In genomic region chrX:17735396-17735795, GRCh38 we compare ENCODE assay signal across 22 cellular contexts. TPM values are rescaled to one million over a fixed set of nuclear protein-coding genes. Genes with fewer than 3 reads are reported as not detected.
DNase-seq lines count a peak whose midpoint lies in the region; ATAC-seq, FAIRE-seq and TF ChIP-seq lines count a peak whose summit lies in the region.
"Had no signal": no experiment of that assay in that cellular context is flagged by ENCODE, and none has a peak within 500 bp of the region (broad histone marks: within the 10 kb centered on the region; RNA-seq: fewer than 3 reads in every experiment).

No MANE protein-coding gene starts in this region.

- peaks cover 0 to 2% (median 0%) of the 10 kb centered on the region in 8 donors for H3K9me3 Mint-ChIP-seq in CD4-positive, alpha-beta memory T cell
- H3K9me3 Mint-ChIP-seq: activated B cell treated with CpG ODN at 0.5 μM for 24 hours had no signal

- H3K36me3 ChIP-seq in left ventricle myocardium inferior (no peaks in the 10 kb centered on the region), right lobe of liver (no peaks in the 10 kb centered on the region), left lung (no peaks in the 10 kb centered on the region)
- no peaks in the 10 kb centered on the region for H3K36me3 ChIP-seq in CD4-positive, alpha-beta memory T cell (ENCODE audit: insufficient read depth, low read length)
- H3K36me3 ChIP-seq: BE2C, cardiac muscle cell, Peyer's patch, SJSA1, upper lobe of left lung had no signal

- ATAC-seq in left ventricle myocardium superior (no peak), right lobe of liver (peak in 1 of 4 donors; percentile 28), left lung (no peak)

- DNase-seq in left ventricle myocardium inferior (no peak), left ventricle myocardium superior (no peak), right lobe of liver (peak in 1 of 3 donors; percentile 46), renal cortical epithelial cell (ENCODE audit: low read depth) (peak; percentile 13), left lung (no peak), activated gamma-delta T cell treated with Interleukin-2 at 50 U/mL for 16 hours (no peak), HTR-8/SVneo (ENCODE audit: insufficient read length, low spot score) (no peak)
- DNase-seq in CD4-positive, alpha-beta memory T cell, result no peak
- DNase-seq: activated B cell treated with CpG ODN at 0.5 μM for 24 hours; activated CD4-positive, alpha-beta T cell treated with anti-CD3 and anti-CD28 coated beads, Interleukin-2, amount 50 U/mL, for 48 hours; activated T-cell treated with anti-CD3 and anti-CD28 coated beads for 4 hours; BE2C; effector CD4-positive, alpha-beta T cell; NCI-H1048; NCI-H2081 treated with DMSO at 0.1 percent for 48 hours; NCI-H446; Peyer's patch; stimulated activated CD4-positive, alpha-beta T cell treated with anti-CD3 and anti-CD28 coated beads, Interleukin-2, amount 100 ng/mL, for 24 hours; stimulated activated naive CD4-positive, alpha-beta T cell; upper lobe of left lung had no signal

- peaks cover 11% of the 10 kb centered on the region for H3K4me1 ChIP-seq in left ventricle myocardium inferior
- peaks cover 0 to 6% (median 0%) of the 10 kb centered on the region in 4 donors for H3K4me1 ChIP-seq in right lobe of liver
- H3K4me1 ChIP-seq in left lung, result no peaks in the 10 kb centered on the region
- H3K4me1 ChIP-seq in CD4-positive, alpha-beta memory T cell (ENCODE audit: insufficient read depth, low read length), result peaks cover 12% of the 10 kb centered on the region
- H3K4me1 ChIP-seq: BE2C, Peyer's patch had no signal

- H3K27ac ChIP-seq in left ventricle myocardium inferior (replicated peaks) (peak overlapping the region; percentile 81), right lobe of liver (peak overlapping the region; percentile 51 to 83 (median 73)), left lung (no peak overlapping the region)
- no peak overlapping the region for H3K27ac ChIP-seq in CD4-positive, alpha-beta memory T cell (ENCODE audit: low read depth, low read length)
- H3K27ac ChIP-seq: cardiac muscle cell, SJSA1 had no signal

- CTCF ChIA-PET in CD4-positive, alpha-beta memory T cell (lab: Charles Lee; ENCODE audit: partially characterized antibody), result no interaction called here

- intact Hi-C loops in left ventricle myocardium inferior (cut with micrococcal nuclease), result no loop called here
- intact Hi-C loops in left ventricle myocardium superior (cut with micrococcal nuclease), result no loop called here
- intact Hi-C loops in right lobe of liver (cut with DNase I), result no loop called here
- intact Hi-C loops in left lung (cut with DNase I), result no loop called here
- intact Hi-C loops in CD4-positive, alpha-beta memory T cell (cut with micrococcal nuclease), result loop anchor here (5.0 to 10.0 kb wide), 3 partner anchors 937 to 1881 kb away; partner anchors contain the start of genes AP1S2, PHKA2 and RS1

- no peak overlapping the region for H3K27ac Mint-ChIP-seq in CD4-positive, alpha-beta memory T cell
- H3K27ac Mint-ChIP-seq: activated B cell treated with CpG ODN at 0.5 μM for 24 hours had no signal

- no peak for FAIRE-seq in HTR-8/SVneo (lab: Jason Lieb, UNC)

- no peak for TF ChIP-seq POLR2A in right lobe of liver (IDR thresholded peaks at IDR 0.05)

- H3K9me3 ChIP-seq in left ventricle myocardium inferior (replicated peaks) (no peaks in the 10 kb centered on the region), right lobe of liver (no peaks in the 10 kb centered on the region), left lung (no peaks in the 10 kb centered on the region)
- no peaks in the 10 kb centered on the region for H3K9me3 ChIP-seq in CD4-positive, alpha-beta memory T cell (ENCODE audit: control insufficient read depth in 1 of 2, low read length in 2 of 2)
- H3K9me3 ChIP-seq: BE2C, Peyer's patch, SJSA1, upper lobe of left lung had no signal

- peaks cover 0 to 3% of the 10 kb centered on the region in 2 donors for H3K36me3 Mint-ChIP-seq in CD4-positive, alpha-beta memory T cell

- no peak overlapping the region for H3K4me3 ChIP-seq in left ventricle myocardium inferior
- H3K4me3 ChIP-seq in right lobe of liver, result peak overlapping the region in 2 of 3 donors; percentile 31 to 34
- H3K4me3 ChIP-seq in left lung, result no peak overlapping the region
- no peak overlapping the region for H3K4me3 ChIP-seq in CD4-positive, alpha-beta memory T cell (ENCODE audit: low read length in 2 of 2)
- H3K4me3 ChIP-seq: cardiac muscle cell, SJSA1, upper lobe of left lung had no signal

- POLR2A ChIA-PET in CD4-positive, alpha-beta memory T cell (lab: Charles Lee; ENCODE audit: partially characterized antibody), result no interaction called here

- H3K27me3 ChIP-seq in left ventricle myocardium inferior (ENCODE audit: low read depth) (no peaks in the 10 kb centered on the region), right lobe of liver (no peaks in the 10 kb centered on the region), left lung (peaks cover 4 to 17% of the 10 kb centered on the region in 2 donors)
- H3K27me3 ChIP-seq in CD4-positive, alpha-beta memory T cell (ENCODE audit: insufficient read depth, low read length), result no peaks in the 10 kb centered on the region
- H3K27me3 ChIP-seq: BE2C, cardiac muscle cell, Peyer's patch, SJSA1, upper lobe of left lung had no signal

- 27% methylated on average over 5 of the region's 5 CpGs for WGBS in right lobe of liver (ENCODE audit: insufficient coverage, low coverage, low lambda C conversion rate, missing lambda C conversion rate)

- TF ChIP-seq CTCF in left ventricle myocardium inferior (IDR thresholded peaks at IDR 0.05; ENCODE audit: borderline replicate concordance), result no peak
- no peak for TF ChIP-seq CTCF in right lobe of liver (IDR thresholded peaks at IDR 0.05)
- TF ChIP-seq CTCF in left lung (IDR thresholded peaks at IDR 0.05), result no peak

- peaks cover 0 to 3% of the 10 kb centered on the region in 2 donors for H3K27me3 Mint-ChIP-seq in CD4-positive, alpha-beta memory T cell
- H3K27me3 Mint-ChIP-seq: activated B cell treated with CpG ODN at 0.5 μM for 24 hours had no signal

- H3K4me3 Mint-ChIP-seq in CD4-positive, alpha-beta memory T cell, result no peak overlapping the region
- H3K4me3 Mint-ChIP-seq: activated B cell treated with CpG ODN at 0.5 μM for 24 hours had no signal

- H3K4me1 Mint-ChIP-seq in CD4-positive, alpha-beta memory T cell, result peaks cover 11 to 29% (median 16%) of the 10 kb centered on the region in 4 donors

RNA-seq across cellular contexts. Expression of gene SCML1, which starts 1.9 kb away (rescaled TPM):
- 6.8 TPM for total RNA-seq in left ventricle myocardium inferior
- total RNA-seq in left ventricle myocardium superior, result 5.8 TPM
- total RNA-seq in right lobe of liver, result 10 to 100 TPM in 5 of 6 experiments, 1 to 10 TPM in 1; 7.0 to 15.2 (median 13.8) TPM
- 3.5 and 4.9 TPM in 2 replicates for total RNA-seq in renal cortical epithelial cell
- 10 to 100 TPM in 1 of 2 donors, 1 to 10 TPM in 1; 7.7 to 10.3 TPM for total RNA-seq in left lung
- 10 to 100 TPM; 14.4 to 18.0 TPM for total RNA-seq in CD4-positive, alpha-beta memory T cell
- polyA plus RNA-seq in CD4-positive, alpha-beta memory T cell, result 1 to 10 TPM; 1.6 to 2.4 TPM

Comparison
In these comparisons a context has a peak if more than half of its experiments do, and no peak if none do; other contexts are left out.
1. H3K27ac ChIP-seq: peak in left ventricle myocardium inferior (single experiment) and right lobe of liver (3 of 3); none in left lung (0 of 2) and CD4-positive, alpha-beta memory T cell (single experiment).
2. H3K4me3 ChIP-seq: peak in right lobe of liver (2 of 3); none in left ventricle myocardium inferior (single experiment), left lung (0 of 2) and CD4-positive, alpha-beta memory T cell (0 of 2).